8 cellular contexts compared by ENCODE assay signal in the genomic region with DNA sequence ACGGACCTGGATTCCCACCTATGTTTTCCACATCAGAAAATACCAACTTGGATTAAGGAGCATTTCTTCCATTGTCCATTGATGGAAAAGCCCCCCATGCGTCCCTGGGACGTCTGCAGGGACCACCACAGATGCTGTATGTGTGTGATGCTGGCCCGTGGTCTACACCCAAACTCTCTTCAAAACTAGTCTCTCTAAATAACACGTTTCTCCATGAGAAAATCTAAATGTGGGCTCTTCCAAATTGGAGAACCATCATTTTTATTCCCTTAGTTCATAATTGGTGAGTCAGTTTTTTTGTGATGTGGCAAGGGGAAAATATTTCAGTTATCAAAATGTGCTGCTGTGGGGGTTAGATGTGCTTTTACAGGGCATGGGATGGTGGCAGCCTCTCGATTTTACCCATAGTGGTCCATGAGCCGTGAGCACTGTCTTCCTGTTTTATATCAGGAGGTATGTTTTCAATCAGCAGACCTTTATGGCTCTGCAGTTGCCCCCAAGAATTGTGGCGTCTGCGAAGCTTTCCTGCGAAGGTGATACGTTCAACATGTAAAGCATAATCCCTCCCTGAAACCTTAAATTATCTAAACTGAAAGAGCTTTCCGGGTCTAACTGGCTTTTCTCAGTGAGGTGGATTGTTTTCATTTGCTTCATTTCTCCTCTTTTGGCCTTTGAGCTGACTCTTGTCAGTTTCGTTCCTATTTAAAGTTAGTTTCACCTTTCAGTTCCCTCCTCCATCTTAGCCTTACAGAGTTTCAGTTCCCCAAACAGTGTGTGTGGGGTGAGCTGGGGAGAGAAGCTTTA.
DNase-seq lines count a peak whose midpoint lies in the region; ATAC-seq and TF ChIP-seq lines count a peak whose summit lies in the region.

No MANE protein-coding gene starts in this region.

- POLR2A ChIA-PET in activated CD8-positive, alpha-beta T cell treated with anti-CD3 and anti-CD28 coated beads, Interleukin-2, amount 10 ng/mL, durations not matched to agents 7 days and 5 days (lab: Charles Lee), result interaction anchor here (0.9 to 2.0 kb wide), 5 partner anchors 9 to 80 kb away, joined by 3 to 17 read pairs (median 3); no protein-coding TSS in a partner anchor
- POLR2A ChIA-PET in MCF 10A (lab: Yijun Ruan, JAX), result no interaction called here

- no peaks in the 10 kb centered on the region for H3K79me2 ChIP-seq in GM23338 (replicated peaks; ENCODE audit: insufficient read depth)

- H3K27ac ChIP-seq in skeletal muscle tissue (ENCODE audit: low read depth, low read length) (peak overlapping the region; percentile 38), GM23338 (ENCODE audit: low read depth) (no peak overlapping the region), suprapubic skin (no peak overlapping the region), foreskin keratinocyte (no peak overlapping the region)

- 92% methylated on average over 13 of the region's 13 CpGs for WGBS in suprapubic skin

- H3K9me3 ChIP-seq in skeletal muscle tissue (ENCODE audit: control insufficient read depth in 3 of 3, low read length in 3 of 3) (no peaks in the 10 kb centered on the region), suprapubic skin (no peaks in the 10 kb centered on the region)

- H3K36me3 ChIP-seq in skeletal muscle tissue (ENCODE audit: control insufficient read depth in 3 of 3, insufficient read depth in 3 of 3, low read length in 3 of 3), result peaks cover 0 to 2% (median 0%) of the 10 kb centered on the region in 3 donors
- H3K36me3 ChIP-seq in GM23338 (ENCODE audit: insufficient read depth), result no peaks in the 10 kb centered on the region
- H3K36me3 ChIP-seq in suprapubic skin, result no peaks in the 10 kb centered on the region

- no peak overlapping the region for H2AFZ ChIP-seq in GM23338

- TF ChIP-seq CTCF in GM23338 (conservative IDR thresholded peaks at IDR 0.05; ENCODE audit: low read depth in 2 of 2), result no peak
- no peak for TF ChIP-seq CTCF in MCF 10A (IDR thresholded peaks at IDR 0.05; ENCODE audit: unreplicated experiment)
- TF ChIP-seq CTCF in suprapubic skin (IDR thresholded peaks at IDR 0.05), result no peak
- TF ChIP-seq CTCF in foreskin keratinocyte (conservative IDR thresholded peaks at IDR 0.05), result no peak

- intact Hi-C loops in MCF 10A (cut with micrococcal nuclease), result no loop called here

- H3K9me3 Mint-ChIP-seq in activated CD8-positive, alpha-beta T cell treated with anti-CD3 and anti-CD28 coated beads, Interleukin-2, amount 10 ng/mL, durations not matched to agents 7 days and 5 days (ENCODE audit: insufficient read depth), result peaks cover 3% of the 10 kb centered on the region
- H3K9me3 Mint-ChIP-seq in GM23338 (no peaks in the 10 kb centered on the region), MCF 10A (ENCODE audit: unreplicated experiment) (peaks cover 2% of the 10 kb centered on the region)

- peak; percentile 35 for DNase-seq in activated CD8-positive, alpha-beta T cell treated with anti-CD3 and anti-CD28 coated beads, Interleukin-2, amount 10 ng/mL, durations not matched to agents 7 days and 5 days
- DNase-seq in GM23338 (ENCODE audit: low spot score) (no peak), MCF 10A (ENCODE audit: unreplicated experiment) (no peak), suprapubic skin (ENCODE audit: low spot score in 2 of 2) (no peak), foreskin keratinocyte (no peak)

- H3K4me3 ChIP-seq in skeletal muscle tissue (ENCODE audit: low read length in 3 of 3), result no peak overlapping the region
- H3K4me3 ChIP-seq in GM23338, result no peak overlapping the region
- no peak overlapping the region for H3K4me3 ChIP-seq in suprapubic skin

- H3K4me2 ChIP-seq in GM23338, result no peak overlapping the region

- H3K4me1 ChIP-seq in skeletal muscle tissue (ENCODE audit: control insufficient read depth in 3 of 3, insufficient read depth in 3 of 3, low read length in 3 of 3), result peaks cover 22 to 24% (median 22%) of the 10 kb centered on the region in 3 donors
- peaks cover 6% of the 10 kb centered on the region; the same call in 1 of the 2 replicates for H3K4me1 ChIP-seq in GM23338 (ENCODE audit: insufficient read depth)
- H3K4me1 ChIP-seq in suprapubic skin, result peaks cover 14% of the 10 kb centered on the region
- H3K4me1 ChIP-seq in foreskin keratinocyte, result no peaks in the 10 kb centered on the region

- H3K9me2 ChIP-seq in GM23338 (ENCODE audit: insufficient read depth), result no peaks in the 10 kb centered on the region

- H3K4me3 Mint-ChIP-seq in activated CD8-positive, alpha-beta T cell treated with anti-CD3 and anti-CD28 coated beads, Interleukin-2, amount 10 ng/mL, durations not matched to agents 7 days and 5 days, result peak overlapping the region; percentile 66
- H3K4me3 Mint-ChIP-seq in GM23338 (no peak overlapping the region), MCF 10A (ENCODE audit: unreplicated experiment) (no peak overlapping the region)

- peaks cover 3% of the 10 kb centered on the region for H3K27me3 Mint-ChIP-seq in activated CD8-positive, alpha-beta T cell treated with anti-CD3 and anti-CD28 coated beads, Interleukin-2, amount 10 ng/mL, durations not matched to agents 7 days and 5 days (ENCODE audit: low read depth)
- H3K27me3 Mint-ChIP-seq in GM23338 (ENCODE audit: insufficient read depth, low read depth, poor library complexity) (no peaks in the 10 kb centered on the region), MCF 10A (ENCODE audit: insufficient read depth, unreplicated experiment) (no peaks in the 10 kb centered on the region)

- peak; percentile 93 for ATAC-seq in GM19372 (IDR thresholded peaks at IDR 0.05; ENCODE audit: low read depth, unreplicated experiment)
- ATAC-seq in HG03108 (IDR thresholded peaks at IDR 0.05; ENCODE audit: unreplicated experiment), result peak; percentile 94
- ATAC-seq in activated CD8-positive, alpha-beta T cell treated with anti-CD3 and anti-CD28 coated beads, Interleukin-2, amount 10 ng/mL, durations not matched to agents 7 days and 5 days, result peak; percentile 88
- no peak for ATAC-seq in GM23338
- no peak for ATAC-seq in foreskin keratinocyte

- no peaks in the 10 kb centered on the region for H3F3A ChIP-seq in GM23338 (replicated peaks; ENCODE audit: low read depth)

- no peaks in the 10 kb centered on the region for H4K20me1 ChIP-seq in GM23338 (replicated peaks; ENCODE audit: insufficient read depth)

- H3K9ac ChIP-seq in skeletal muscle tissue (ENCODE audit: low read depth in 1 of 3, low read length in 3 of 3), result peak overlapping the region in 1 of 3 donors; percentile 41

- TF ChIP-seq POLR2A in suprapubic skin (IDR thresholded peaks at IDR 0.05), result no peak

- CTCF ChIA-PET in activated CD8-positive, alpha-beta T cell treated with anti-CD3 and anti-CD28 coated beads, Interleukin-2, amount 10 ng/mL, durations not matched to agents 7 days and 5 days (lab: Charles Lee), result interaction anchor here (0.8 to 1.7 kb wide), 7 partner anchors 9 to 80 kb away, joined by 3 to 11 read pairs (median 5); no protein-coding TSS in a partner anchor
- CTCF ChIA-PET in MCF 10A (lab: Yijun Ruan, JAX), result interaction anchor here (0.7 to 0.8 kb wide), 2 partner anchors 28 to 302 kb away, joined by 3 to 4 read pairs; no protein-coding TSS in a partner anchor

- no peaks in the 10 kb centered on the region for H3K27me3 ChIP-seq in skeletal muscle tissue (ENCODE audit: control insufficient read depth in 3 of 3, insufficient read depth in 3 of 3, low read length in 3 of 3)
- H3K27me3 ChIP-seq in GM23338 (ENCODE audit: insufficient read depth), result no peaks in the 10 kb centered on the region
- H3K27me3 ChIP-seq in suprapubic skin, result no peaks in the 10 kb centered on the region
- H3K27me3 ChIP-seq in foreskin keratinocyte, result no peaks in the 10 kb centered on the region

- peaks cover 21% of the 10 kb centered on the region for H3K4me1 Mint-ChIP-seq in activated CD8-positive, alpha-beta T cell treated with anti-CD3 and anti-CD28 coated beads, Interleukin-2, amount 10 ng/mL, durations not matched to agents 7 days and 5 days (ENCODE audit: low read depth)
- H3K4me1 Mint-ChIP-seq in GM23338, result peaks cover 8% of the 10 kb centered on the region
- no peaks in the 10 kb centered on the region for H3K4me1 Mint-ChIP-seq in MCF 10A (ENCODE audit: insufficient read depth, unreplicated experiment)

- no peak for TF ChIP-seq EP300 in suprapubic skin (IDR thresholded peaks at IDR 0.05)

- BruUV-seq in MCF 10A (replicated peaks; lab: Mats Ljungman, UMichigan), result no TSS peak

- peak overlapping the region; percentile 97 for H3K27ac Mint-ChIP-seq in activated CD8-positive, alpha-beta T cell treated with anti-CD3 and anti-CD28 coated beads, Interleukin-2, amount 10 ng/mL, durations not matched to agents 7 days and 5 days
- no peak overlapping the region for H3K27ac Mint-ChIP-seq in GM23338
- H3K27ac Mint-ChIP-seq in MCF 10A (ENCODE audit: low read depth, unreplicated experiment), result no peak overlapping the region

- peaks cover 15% of the 10 kb centered on the region for H3K36me3 Mint-ChIP-seq in activated CD8-positive, alpha-beta T cell treated with anti-CD3 and anti-CD28 coated beads, Interleukin-2, amount 10 ng/mL, durations not matched to agents 7 days and 5 days (ENCODE audit: low read depth)
- H3K36me3 Mint-ChIP-seq in GM23338 (ENCODE audit: low read depth), result no peaks in the 10 kb centered on the region
- H3K36me3 Mint-ChIP-seq in MCF 10A (ENCODE audit: insufficient read depth, unreplicated experiment), result no peaks in the 10 kb centered on the region

TF ChIP-seq in GM23338, 12 proteins besides CTCF, POLR2A, EP300 and RAD21:
- TF ChIP-seq CREB1 (CRISPR knock-in tag; IDR thresholded peaks at IDR 0.05; ENCODE audit: low read depth) (no peak), JUNB (IDR thresholded peaks at IDR 0.05; ENCODE audit: unreplicated experiment) (no peak)

Comparison
In these comparisons a context has a peak if more than half of its experiments do, and no peak if none do; other contexts are left out.
1. ATAC-seq: peak in GM19372 (single experiment), HG03108 (single experiment) and activated CD8-positive, alpha-beta T cell treated with anti-CD3 and anti-CD28 coated beads, Interleukin-2, amount 10 ng/mL, durations not matched to agents 7 days and 5 days (single experiment); none in GM23338 (single experiment) and foreskin keratinocyte (single experiment).